Comparison of ENCODE assay signal across 8 cellular contexts in the genomic region with DNA sequence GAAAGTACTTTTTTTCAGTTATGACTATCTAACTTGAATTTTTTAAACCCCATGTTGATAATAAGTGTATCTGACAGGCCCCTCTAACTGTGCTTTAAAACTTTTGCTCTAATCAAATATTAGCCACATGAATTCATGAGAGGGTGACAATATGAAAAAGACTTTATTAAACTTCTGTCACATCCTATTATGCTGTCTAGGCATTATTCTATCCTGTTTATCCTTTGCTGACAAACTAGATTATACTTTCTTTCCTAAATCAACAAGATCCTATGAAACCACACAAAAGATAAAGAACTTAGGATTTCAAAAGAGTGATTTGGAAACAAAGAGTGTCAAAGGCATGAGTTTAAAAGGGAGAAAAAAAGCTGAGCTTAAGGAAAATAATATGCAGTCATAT. TPM values are rescaled to one million over a fixed set of nuclear protein-coding genes. Genes with fewer than 3 reads are reported as not detected.
"Had no signal": no experiment of that assay in that cellular context is flagged by ENCODE, and none has a peak within 500 bp of the region (broad histone marks: within the 10 kb centered on the region; RNA-seq: fewer than 3 reads in every experiment).

No MANE protein-coding gene starts in this region.

- ATAC-seq: GM23338 had no signal

- DNase-seq: H9, HCEC 1CT, IMR-90 had no signal

- H3K4me3 Mint-ChIP-seq: GM23338, H9 had no signal

- H3K4me3 ChIP-seq: GM23338 had no signal

- H3K9me3 Mint-ChIP-seq: GM23338 had no signal

- H3K4me2 ChIP-seq: GM23338 had no signal

- H2AFZ ChIP-seq: GM23338 had no signal

- H3K27ac Mint-ChIP-seq: GM23338, H9 had no signal

- FAIRE-seq: H1, H54, HTR-8/SVneo had no signal

RNA-seq across cellular contexts. Expression of gene ST6GAL2, which starts 57.8 kb away (rescaled TPM):
- total RNA-seq: HT-29, IMR-90 had no signal
- polyA plus RNA-seq: IMR-90 had no signal
